22 cellular contexts compared by ENCODE assay signal in genomic region chr17:37259030-37259735, GRCh38.
DNase-seq lines count a peak whose midpoint lies in the region; ATAC-seq and TF ChIP-seq lines count a peak whose summit lies in the region.
"Had no signal": no experiment of that assay in that cellular context is flagged by ENCODE, and none has a peak within 500 bp of the region (broad histone marks: within the 10 kb centered on the region; RNA-seq: fewer than 3 reads in every experiment).

No MANE protein-coding gene starts in this region.

- H3K27ac ChIP-seq in cardiac muscle cell = peak overlapping the region; percentile 15
- H3K27ac ChIP-seq in upper lobe of right lung = no peak overlapping the region
- H3K27ac ChIP-seq: A549, right atrium auricular region, SK-N-MC had no signal

- no peak overlapping the region for H3K27ac Mint-ChIP-seq in activated T-cell treated with anti-CD3 and anti-CD28 coated beads, Interleukin-2, amount 50 U/mL, for 24 hours
- H3K27ac Mint-ChIP-seq: CD4-positive, alpha-beta T cell; stimulated activated naive CD8-positive, alpha-beta T cell treated with anti-CD3 and anti-CD28 coated beads, Interleukin-15, amount 100 ng/mL, for 72 hours had no signal

- H3K36me3 Mint-ChIP-seq in activated T-cell treated with anti-CD3 and anti-CD28 coated beads, Interleukin-2, amount 50 U/mL, for 24 hours (ENCODE audit: low read depth) = peaks cover 87% of the 10 kb centered on the region

- intact Hi-C loops in Right ventricle myocardium superior (cut with DNase I) = no loop called here
- intact Hi-C loops in upper lobe of right lung (cut with DNase I) = no loop called here

- in situ Hi-C loops in astrocyte of the cerebellum (cut with HindIII; ENCODE audit: low sequenced_read_pairs) = no loop called here

- H3K4me1 Mint-ChIP-seq in activated T-cell treated with anti-CD3 and anti-CD28 coated beads, Interleukin-2, amount 50 U/mL, for 24 hours (ENCODE audit: low read depth) = no peaks in the 10 kb centered on the region
- H3K4me1 Mint-ChIP-seq: neural crest cell; stimulated activated naive CD8-positive, alpha-beta T cell treated with anti-CD3 and anti-CD28 coated beads, Interleukin-15, amount 100 ng/mL, for 72 hours had no signal

- no peaks in the 10 kb centered on the region for H3K4me1 ChIP-seq in cardiac muscle cell (ENCODE audit: low read depth)
- H3K4me1 ChIP-seq in upper lobe of right lung = no peaks in the 10 kb centered on the region
- H3K4me1 ChIP-seq: A549, right atrium auricular region had no signal

- no peaks in the 10 kb centered on the region for H3K9me3 ChIP-seq in cardiac muscle cell (ENCODE audit: low read depth)
- no peaks in the 10 kb centered on the region for H3K9me3 ChIP-seq in upper lobe of right lung
- H3K9me3 ChIP-seq: A549, right atrium auricular region had no signal

- H3K27me3 ChIP-seq in cardiac muscle cell (no peaks in the 10 kb centered on the region), upper lobe of right lung (no peaks in the 10 kb centered on the region)
- H3K27me3 ChIP-seq: right atrium auricular region had no signal

- H3K36me3 ChIP-seq in cardiac muscle cell (peaks cover 35% of the 10 kb centered on the region), upper lobe of right lung (peaks cover 33% of the 10 kb centered on the region)

- no peaks in the 10 kb centered on the region for H3K27me3 Mint-ChIP-seq in activated T-cell treated with anti-CD3 and anti-CD28 coated beads, Interleukin-2, amount 50 U/mL, for 24 hours
- H3K27me3 Mint-ChIP-seq: CD4-positive, alpha-beta T cell; stimulated activated naive CD8-positive, alpha-beta T cell treated with anti-CD3 and anti-CD28 coated beads, Interleukin-15, amount 100 ng/mL, for 72 hours had no signal

- ATAC-seq in Right ventricle myocardium superior (ENCODE audit: poor library complexity) (no peak), upper lobe of right lung (peak; percentile 55), HG03378 (IDR thresholded peaks at IDR 0.05; ENCODE audit: unreplicated experiment) (no peak)
- ATAC-seq: stimulated activated naive CD8-positive, alpha-beta T cell treated with anti-CD3 and anti-CD28 coated beads, Interleukin-15, amount 100 ng/mL, for 72 hours had no signal

- H3K9me3 Mint-ChIP-seq in activated T-cell treated with anti-CD3 and anti-CD28 coated beads, Interleukin-2, amount 50 U/mL, for 24 hours = no peaks in the 10 kb centered on the region
- H3K9me3 Mint-ChIP-seq: CD4-positive, alpha-beta T cell; neural crest cell; stimulated activated naive CD8-positive, alpha-beta T cell treated with anti-CD3 and anti-CD28 coated beads, Interleukin-15, amount 100 ng/mL, for 72 hours had no signal

- H3K4me3 ChIP-seq in cardiac muscle cell (no peak overlapping the region), astrocyte of the cerebellum (ENCODE audit: low read depth, low read length) (no peak overlapping the region), upper lobe of right lung (no peak overlapping the region)
- H3K4me3 ChIP-seq: A549, right atrium auricular region, SK-N-MC had no signal

- DNase-seq in cardiac muscle cell (ENCODE audit: low read depth in 1 of 2, low spot score in 1 of 2) (peak in 1 of 2 donors; percentile 8), Right ventricle myocardium superior (no peak), astrocyte of the cerebellum (ENCODE audit: low read depth) (peak; percentile 37), hepatic stellate cell (ENCODE audit: low spot score) (peak; percentile 30), upper lobe of right lung (no peak), T1000 (lab: John Stamatoyannopoulos, UW) (no peak)
- DNase-seq in activated T-cell treated with anti-CD3 and anti-CD28 coated beads, Interleukin-2, amount 50 U/mL, for 24 hours = no peak
- DNase-seq: activated naive CD4-positive, alpha-beta T cell; anterior cingulate cortex; CD4-positive, alpha-beta T cell; DMS79; head of caudate nucleus; midbrain; NCI-H1048; NCI-H2107; NCI-H526 treated with DMSO at 0.1 percent for 48 hours; stimulated activated naive CD8-positive, alpha-beta T cell treated with anti-CD3 and anti-CD28 coated beads, Interleukin-15, amount 100 ng/mL, for 72 hours had no signal

- TF ChIP-seq CTCF in cardiac muscle cell (IDR thresholded peaks at IDR 0.05; ENCODE audit: low read depth, low read length) = no peak
- TF ChIP-seq CTCF in astrocyte of the cerebellum (IDR thresholded peaks at IDR 0.05; ENCODE audit: low read depth, low read length, missing control alignments) = no peak
- TF ChIP-seq CTCF in upper lobe of right lung (IDR thresholded peaks at IDR 0.05) = no peak

- no peak overlapping the region for H3K4me3 Mint-ChIP-seq in activated T-cell treated with anti-CD3 and anti-CD28 coated beads, Interleukin-2, amount 50 U/mL, for 24 hours
- H3K4me3 Mint-ChIP-seq: CD4-positive, alpha-beta T cell; neural crest cell; stimulated activated naive CD8-positive, alpha-beta T cell treated with anti-CD3 and anti-CD28 coated beads, Interleukin-15, amount 100 ng/mL, for 72 hours had no signal

Comparison
In these comparisons a context has a peak if more than half of its experiments do, and no peak if none do; other contexts are left out.
1. DNase-seq: peak in astrocyte of the cerebellum (single experiment) and hepatic stellate cell (single experiment); none in Right ventricle myocardium superior (single experiment), upper lobe of right lung (single experiment), activated T-cell treated with anti-CD3 and anti-CD28 coated beads, Interleukin-2, amount 50 U/mL, for 24 hours (single experiment) and T1000 (single experiment).